ENCODE assay signal across 1 cellular context in the genomic region with DNA sequence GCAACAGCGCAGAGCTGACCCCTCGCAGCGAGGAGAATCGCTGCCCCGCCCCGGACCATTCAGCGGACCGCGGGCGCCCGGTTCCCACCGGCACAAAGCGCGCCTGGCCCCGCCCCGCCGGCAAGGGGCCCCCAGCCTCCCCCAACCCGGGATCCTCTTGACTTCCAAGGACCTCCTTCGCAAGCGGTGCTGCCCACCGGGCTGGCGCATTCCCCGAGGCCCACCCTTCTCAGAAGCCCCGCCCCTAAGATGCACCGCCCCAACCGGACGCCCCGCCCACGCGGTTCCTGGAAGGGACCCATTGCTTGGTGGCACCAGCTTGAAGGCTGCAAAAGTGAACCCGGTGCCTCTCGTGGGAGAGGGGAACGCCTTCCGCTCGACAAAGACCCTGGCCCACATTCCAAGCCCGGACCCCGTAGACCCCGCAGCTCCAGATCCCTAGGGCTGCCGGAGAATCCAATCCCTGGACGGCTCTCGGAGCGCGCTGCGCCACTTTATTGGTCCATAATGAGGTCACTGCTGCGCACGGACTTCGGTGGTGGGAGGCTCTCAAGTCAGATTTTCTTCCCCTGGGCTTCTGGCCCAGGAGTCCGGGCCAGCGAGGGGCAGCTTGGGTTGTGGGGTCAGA.
TF ChIP-seq lines count a peak whose summit lies in the region.

No MANE protein-coding gene starts in this region.

TF ChIP-seq in GM12891, 5 proteins besides CTCF, POLR2A, EP300 and RAD21 (continued from another document):
- TF ChIP-seq TAF1 (IDR thresholded peaks at IDR 0.05; ENCODE audit: low read depth, low read length) (no peak), PAX5 (IDR thresholded peaks at IDR 0.05; ENCODE audit: insufficient read depth, low read length, severe bottlenecking) (no peak), POU2F2 (IDR thresholded peaks at IDR 0.05; ENCODE audit: low read depth, low read length) (no peak)
